ENCODE assay signal across 8 cellular contexts in the genomic region with DNA sequence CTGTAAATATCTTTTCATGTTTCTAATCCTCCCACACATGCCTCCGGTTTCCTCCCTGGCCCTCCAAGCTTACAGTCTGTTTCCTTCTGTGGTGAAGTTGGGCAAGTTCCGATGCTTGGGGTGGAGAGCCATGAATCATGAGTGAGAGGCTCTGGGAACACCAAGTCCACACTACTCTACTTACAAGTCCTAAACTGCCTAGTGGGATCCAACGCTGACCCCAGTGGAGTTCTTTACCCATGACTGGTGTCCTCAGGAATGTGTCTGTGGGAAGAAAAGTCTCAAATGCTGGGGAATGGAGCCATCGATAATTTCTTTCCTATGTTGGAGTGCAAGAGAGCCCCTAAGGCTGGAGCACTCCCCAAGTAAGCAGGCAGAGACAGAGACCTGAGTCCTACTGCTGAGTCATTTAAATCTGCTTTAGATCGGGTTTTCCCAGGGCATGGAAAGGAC.
DNase-seq lines count a peak whose midpoint lies in the region; ATAC-seq and TF ChIP-seq lines count a peak whose summit lies in the region.

No MANE protein-coding gene starts in this region.

- H3K4me1 ChIP-seq in PC-9 (replicated peaks; ENCODE audit: insufficient read depth) = peaks cover 6% of the 10 kb centered on the region; the same call in 1 of the 2 replicates

- TF ChIP-seq CTCF in AG10803 (conservative IDR thresholded peaks at IDR 0.05; ENCODE audit: low read length) (no peak), PC-9 (conservative IDR thresholded peaks at IDR 0.05) (no peak), choroid plexus epithelial cell (conservative IDR thresholded peaks at IDR 0.05; ENCODE audit: low read depth, low read length) (no peak), nephron progenitor cell (IDR thresholded peaks at IDR 0.05) (no peak)

- peaks cover 3% of the 10 kb centered on the region for H3K27me3 Mint-ChIP-seq in nephron progenitor cell (ENCODE audit: low read depth, poor library complexity)

- BruUV-seq in PC-9 (replicated peaks; lab: Mats Ljungman, UMichigan) = no TSS peak

- no peak for ATAC-seq in HG03196 (IDR thresholded peaks at IDR 0.05; ENCODE audit: unreplicated experiment)

- intact Hi-C loops in PC-9 (cut with micrococcal nuclease; ENCODE audit: unreplicated experiment) = loop anchor here (1.0 kb wide), 1 partner anchor 73 kb away; no protein-coding TSS in a partner anchor

- no peaks in the 10 kb centered on the region for H3K9me3 Mint-ChIP-seq in nephron progenitor cell

- no peaks in the 10 kb centered on the region for H3K9me3 ChIP-seq in PC-9 (ENCODE audit: insufficient read depth, low read depth)

- POLR2A ChIA-PET in PC-9 (lab: Charles Lee; ENCODE audit: unreplicated experiment) = interaction anchor here (0.7 kb wide), 2 partner anchors 12 to 15 kb away, joined by 3 to 4 read pairs; no protein-coding TSS in a partner anchor

- H3K79me2 ChIP-seq in PC-9 (ENCODE audit: low read depth) = no peaks in the 10 kb centered on the region

- no peaks in the 10 kb centered on the region for H3K9me2 ChIP-seq in PC-9 (ENCODE audit: insufficient read depth)

- no peak overlapping the region for H2AFZ ChIP-seq in PC-9

- H3K27ac Mint-ChIP-seq in nephron progenitor cell = peak overlapping the region; percentile 72

- no peak overlapping the region for H3K4me3 Mint-ChIP-seq in nephron progenitor cell

- peak; percentile 100 for DNase-seq in AG10803 (ENCODE audit: low read depth)
- DNase-seq in PC-9 = peak; percentile 33 to 47
- peak; percentile 99 for DNase-seq in choroid plexus epithelial cell (ENCODE audit: low read depth)
- no peak for DNase-seq in nephron progenitor cell
- DNase-seq in ecto neural progenitor cell (ENCODE audit: low spot score) = no peak
- no peak for DNase-seq in activated CD4-positive, CD25-positive, alpha-beta regulatory T cell (lab: John Stamatoyannopoulos, UW)
- no peak for DNase-seq in COR-L47 (lab: John Stamatoyannopoulos, UW)

- H3K4me2 ChIP-seq in PC-9 = no peak overlapping the region

- H3K36me3 Mint-ChIP-seq in nephron progenitor cell (ENCODE audit: low read depth) = no peaks in the 10 kb centered on the region

- CTCF ChIA-PET in PC-9 (lab: Charles Lee) = no interaction called here

- no peak overlapping the region for H3K4me3 ChIP-seq in AG10803 (ENCODE audit: low read length)
- no peak overlapping the region for H3K4me3 ChIP-seq in PC-9
- H3K4me3 ChIP-seq in choroid plexus epithelial cell (ENCODE audit: low read depth, low read length) = no peak overlapping the region

- H3F3A ChIP-seq in PC-9 (ENCODE audit: insufficient read depth, low read depth) = no peaks in the 10 kb centered on the region

- peaks cover 9% of the 10 kb centered on the region for H3K4me1 Mint-ChIP-seq in nephron progenitor cell

- H4K20me1 ChIP-seq in PC-9 (ENCODE audit: insufficient read depth) = no peaks in the 10 kb centered on the region

- H3K36me3 ChIP-seq in PC-9 (ENCODE audit: low read depth) = no peaks in the 10 kb centered on the region

- H3K27ac ChIP-seq in PC-9 = peak overlapping the region; percentile 32; the same call in 1 of the 2 replicates

- H3K27me3 ChIP-seq in PC-9 (ENCODE audit: insufficient read depth, low read depth) = no peaks in the 10 kb centered on the region

Comparison
In these comparisons a context has a peak if more than half of its experiments do, and no peak if none do; other contexts are left out.
1. DNase-seq: peak in AG10803 (single experiment), PC-9 (2 of 2) and choroid plexus epithelial cell (single experiment); none in nephron progenitor cell (single experiment), ecto neural progenitor cell (single experiment), activated CD4-positive, CD25-positive, alpha-beta regulatory T cell (0 of 4) and COR-L47 (single experiment).